In the genomic region with DNA sequence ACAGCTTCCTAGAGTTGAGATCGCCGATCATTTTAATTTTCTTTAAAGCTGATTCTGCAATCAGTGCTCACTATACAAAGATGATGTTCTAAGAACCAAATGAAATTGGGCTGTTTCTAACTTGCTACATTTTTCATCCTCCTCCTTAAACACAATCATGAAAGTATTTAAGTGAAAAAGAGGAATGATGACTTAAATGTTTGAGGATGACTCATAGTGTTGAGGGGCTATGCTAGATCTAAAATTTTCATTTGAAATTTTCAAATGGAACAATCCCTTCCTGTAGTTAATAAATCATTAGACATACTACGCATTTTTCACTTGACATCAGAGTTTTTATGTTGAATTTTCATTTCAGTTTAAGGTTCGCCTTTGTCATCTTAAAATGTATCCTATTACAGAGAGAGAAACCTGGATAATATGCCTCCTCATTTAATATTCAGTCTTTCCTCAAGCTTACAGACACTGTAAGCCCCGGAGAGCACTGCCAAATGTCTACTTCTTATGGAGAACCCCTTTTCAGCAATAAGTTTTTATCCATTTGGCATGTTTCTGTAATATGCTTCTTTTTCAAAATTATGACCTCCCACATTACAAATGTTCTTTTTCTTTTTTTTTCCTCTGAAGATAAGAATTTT, we compare ENCODE assay signal across 20 cellular contexts.
DNase-seq lines count a peak whose midpoint lies in the region; ATAC-seq and TF ChIP-seq lines count a peak whose summit lies in the region.
"Had no signal": no experiment of that assay in that cellular context is flagged by ENCODE, and none has a peak within 500 bp of the region (broad histone marks: within the 10 kb centered on the region; RNA-seq: fewer than 3 reads in every experiment).

No MANE protein-coding gene starts in this region.

- peaks cover 3% of the 10 kb centered on the region for H3K27me3 Mint-ChIP-seq in type B pancreatic cell
- H3K27me3 Mint-ChIP-seq: CD4-positive, alpha-beta T cell had no signal

- H3K4me2 ChIP-seq in GM23248 (ENCODE audit: unreplicated experiment) (no peak overlapping the region), PC-3 (ENCODE audit: low read length) (no peak overlapping the region), fibroblast of lung (ENCODE audit: extremely low read depth, insufficient read depth, low read length) (no peak overlapping the region)
- H3K4me2 ChIP-seq: PC-9 had no signal

- H3K4me3 ChIP-seq in GM23248 = no peak overlapping the region
- no peak overlapping the region for H3K4me3 ChIP-seq in PC-3 (ENCODE audit: low read length)
- H3K4me3 ChIP-seq in fibroblast of lung (replicated peaks in 1 of 4; ENCODE audit: control extremely low read depth in 1 of 4, insufficient read depth in 1 of 4, low read depth in 3 of 4, low read length in 4 of 4) = no peak overlapping the region
- H3K4me3 ChIP-seq: PC-9, SJCRH30 had no signal

- H3K9ac ChIP-seq in GM23248 = no peak overlapping the region
- no peak overlapping the region for H3K9ac ChIP-seq in PC-3 (ENCODE audit: low read length)
- H3K9ac ChIP-seq in fibroblast of lung (ENCODE audit: insufficient read depth, low read length) = no peak overlapping the region

- H3K36me3 Mint-ChIP-seq in type B pancreatic cell = no peaks in the 10 kb centered on the region

- H3K9me3 Mint-ChIP-seq in type B pancreatic cell = no peaks in the 10 kb centered on the region
- H3K9me3 Mint-ChIP-seq: CD4-positive, alpha-beta T cell had no signal

- H3K4me1 ChIP-seq in GM23248 (ENCODE audit: insufficient read depth) (no peaks in the 10 kb centered on the region; the same call in 1 of the 2 replicates), PC-3 (ENCODE audit: insufficient read depth, low read length) (peaks cover 19% of the 10 kb centered on the region), fibroblast of lung (ENCODE audit: control insufficient read depth, extremely low read depth, insufficient read depth, low read length) (no peaks in the 10 kb centered on the region)
- H3K4me1 ChIP-seq: BE2C, SJCRH30 had no signal

- intact Hi-C loops in PC-3 (cut with micrococcal nuclease) = loop anchor here (2.0 kb wide), 1 partner anchor 223 kb away; no protein-coding TSS in a partner anchor

- no peak overlapping the region for H3K27ac ChIP-seq in GM23248
- no peak overlapping the region for H3K27ac ChIP-seq in PC-3 (ENCODE audit: low read length)
- H3K27ac ChIP-seq in fibroblast of lung (ENCODE audit: insufficient read depth, low read length) = no peak overlapping the region
- H3K27ac ChIP-seq: PC-9, SJCRH30 had no signal

- H3K27ac Mint-ChIP-seq in type B pancreatic cell = no peak overlapping the region
- H3K27ac Mint-ChIP-seq: CD4-positive, alpha-beta T cell had no signal

- H3K4me1 Mint-ChIP-seq in type B pancreatic cell (ENCODE audit: unreplicated experiment) = peaks cover 12% of the 10 kb centered on the region

- peak; percentile 20; the same call in 1 of the 2 replicates for ATAC-seq in PC-3
- ATAC-seq in GM19452 (IDR thresholded peaks at IDR 0.05; ENCODE audit: unreplicated experiment) = no peak
- ATAC-seq in HG03097 (IDR thresholded peaks at IDR 0.05; ENCODE audit: low FRiP score, unreplicated experiment) = no peak

- H3K27me3 ChIP-seq in GM23248 (replicated peaks; ENCODE audit: insufficient read depth) (no peaks in the 10 kb centered on the region), PC-3 (ENCODE audit: low read length) (no peaks in the 10 kb centered on the region), fibroblast of lung (ENCODE audit: control insufficient read depth, insufficient read depth, low read length) (no peaks in the 10 kb centered on the region)

- CTCF ChIA-PET in PC-3 (lab: Charles Lee) = no interaction called here

- H4K20me1 ChIP-seq in GM23248 (ENCODE audit: insufficient read depth) (no peaks in the 10 kb centered on the region), PC-3 (ENCODE audit: low read length) (no peaks in the 10 kb centered on the region), fibroblast of lung (ENCODE audit: control insufficient read depth, extremely low read depth, insufficient read depth, low read length) (no peaks in the 10 kb centered on the region)

- no peaks in the 10 kb centered on the region for H3K36me3 ChIP-seq in GM23248 (ENCODE audit: low read depth)
- H3K36me3 ChIP-seq in PC-3 (ENCODE audit: low read depth, low read length) = no peaks in the 10 kb centered on the region
- no peaks in the 10 kb centered on the region for H3K36me3 ChIP-seq in fibroblast of lung (ENCODE audit: control insufficient read depth, insufficient read depth, low read length)
- H3K36me3 ChIP-seq: BE2C, SJCRH30 had no signal

- H3K4me3 Mint-ChIP-seq in type B pancreatic cell = no peak overlapping the region
- H3K4me3 Mint-ChIP-seq: CD4-positive, alpha-beta T cell had no signal

- in situ Hi-C loops in GM23248 (cut with MboI) (loop anchor here (25.0 kb wide), 1 partner anchor 1083 kb away; no protein-coding TSS in a partner anchor), KBM-7 (cut with MboI; ENCODE audit: low pct_unique_long_range_greater_than_20kb, low sequenced_read_pairs) (no loop called here)

- H3F3A ChIP-seq in GM23248 (ENCODE audit: insufficient read depth) (no peaks in the 10 kb centered on the region), PC-3 (ENCODE audit: low read length, unreplicated experiment) (no peaks in the 10 kb centered on the region)

- DNase-seq in GM23248 (peak; percentile 16), PC-3 (no peak), fibroblast of lung (ENCODE audit: low read depth in 2 of 2) (peak; percentile 5 to 43), KBM-7 (no peak), type B pancreatic cell (ENCODE audit: extremely low spot score, unreplicated experiment) (no peak)
- DNase-seq: BE2C; Calu3; CD4-positive, alpha-beta T cell; DMS53; H7; KG1; NCI-H1092; NCI-H146; NCI-H2081; NCI-H82; PC-9; SJCRH30; SW 1271 had no signal

- no peak overlapping the region for H2AFZ ChIP-seq in GM23248
- H2AFZ ChIP-seq in PC-3 (ENCODE audit: low read length) = no peak overlapping the region
- no peak overlapping the region for H2AFZ ChIP-seq in fibroblast of lung (ENCODE audit: low read length)
- H2AFZ ChIP-seq: PC-9 had no signal

- BruUV-seq in PC-3 (replicated peaks; lab: Mats Ljungman, UMichigan) = no TSS peak

- no peaks in the 10 kb centered on the region for H3K9me2 ChIP-seq in GM23248 (ENCODE audit: insufficient read depth)
- H3K9me2 ChIP-seq in PC-3 (replicated peaks; ENCODE audit: low read length) = no peaks in the 10 kb centered on the region

- 95 to 96% methylated on average over 5 of the region's 5 CpGs for WGBS in GM23248 (ENCODE audit: low coverage in 1 of 2, low lambda C conversion rate in 2 of 2, missing lambda C conversion rate in 2 of 2), 2 experiments

- H3K79me2 ChIP-seq in GM23248 (ENCODE audit: insufficient read depth) (no peaks in the 10 kb centered on the region), PC-3 (ENCODE audit: low read length) (no peaks in the 10 kb centered on the region), fibroblast of lung (ENCODE audit: control insufficient read depth, insufficient read depth, low read length) (no peaks in the 10 kb centered on the region)

- no peak for TF ChIP-seq CTCF in PC-3 (conservative IDR thresholded peaks at IDR 0.05; ENCODE audit: low read depth, low read length)
- no peak for TF ChIP-seq CTCF in fibroblast of lung (conservative IDR thresholded peaks at IDR 0.05 in 1 of 2, IDR thresholded peaks at IDR 0.05 in 1 of 2; ENCODE audit: low read depth in 1 of 2, low read length in 2 of 2)
- TF ChIP-seq CTCF in type B pancreatic cell (conservative IDR thresholded peaks at IDR 0.05) = no peak

- H3K9me3 ChIP-seq in GM23248 (ENCODE audit: low read depth) (no peaks in the 10 kb centered on the region), PC-3 (ENCODE audit: low read length) (no peaks in the 10 kb centered on the region), fibroblast of lung (ENCODE audit: control insufficient read depth, insufficient read depth, low read depth, low read length) (no peaks in the 10 kb centered on the region)
- H3K9me3 ChIP-seq: BE2C, SJCRH30 had no signal

- POLR2A ChIA-PET in PC-3 (lab: Charles Lee; ENCODE audit: unreplicated experiment) = no interaction called here

Comparison
In these comparisons a context has a peak if more than half of its experiments do, and no peak if none do; other contexts are left out.
1. DNase-seq: peak in GM23248 (single experiment) and fibroblast of lung (2 of 2); none in PC-3 (single experiment), KBM-7 (single experiment) and type B pancreatic cell (single experiment).